ENCODE assay signal across 22 cellular contexts in the genomic region with DNA sequence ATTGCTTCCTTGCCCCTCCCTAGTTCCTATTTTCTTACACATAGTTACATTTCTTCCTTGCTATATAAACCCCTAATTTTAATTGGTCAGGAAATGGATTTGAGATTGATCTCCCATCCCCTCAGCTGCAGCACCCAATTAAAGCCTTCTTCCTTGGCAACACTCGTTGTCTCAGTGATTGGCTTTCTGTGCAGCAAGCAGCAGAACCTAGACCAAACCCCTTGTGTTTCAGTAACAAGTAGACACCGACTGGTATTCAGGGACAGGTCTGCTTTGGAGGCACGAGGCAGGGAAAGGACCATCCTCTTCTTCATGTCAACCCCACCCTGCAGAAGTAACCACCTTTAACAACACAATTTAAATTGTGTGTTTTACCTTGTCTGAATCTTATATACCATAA.
A peak's percentile ranks its signal among the peaks of the same experiment; 100 is the strongest.
DNase-seq lines count a peak whose midpoint lies in the region; ATAC-seq, FAIRE-seq and TF ChIP-seq lines count a peak whose summit lies in the region.
"Had no signal": no experiment of that assay in that cellular context is flagged by ENCODE, and none has a peak within 500 bp of the region (broad histone marks: within the 10 kb centered on the region; RNA-seq: fewer than 3 reads in every experiment).

No MANE protein-coding gene starts in this region.

- CTCF ChIA-PET in HepG2 (lab: Yijun Ruan, JAX; ENCODE audit: low intra/inter-chr PET ratio, low total read pairs) = no interaction called here

- ATAC-seq in HepG2 = no peak
- no peak for ATAC-seq in right lobe of liver
- ATAC-seq: A549; CD8-positive, alpha-beta T cell had no signal

- H3K4me1 ChIP-seq in HepG2 (ENCODE audit: insufficient read depth, low read length) (no peaks in the 10 kb centered on the region), right lobe of liver (no peaks in the 10 kb centered on the region), esophagus muscularis mucosa (no peaks in the 10 kb centered on the region), osteoblast (ENCODE audit: insufficient read depth, low read length) (peaks cover 4% of the 10 kb centered on the region)
- H3K4me1 ChIP-seq: BLaER1 treated with 17β-estradiol and CSF1 and Interleukin-3, amounts not matched to agents 10 nM and 100 nM; Caco-2 had no signal

- H3K79me2 ChIP-seq in HepG2 (ENCODE audit: insufficient read depth, low read length) (no peaks in the 10 kb centered on the region), osteoblast (ENCODE audit: insufficient read depth, low read length) (no peaks in the 10 kb centered on the region)

- H3K36me3 ChIP-seq in HepG2 (replicated peaks in 1 of 2; ENCODE audit: control insufficient read depth in 1 of 2, insufficient read depth in 2 of 2, low read length in 2 of 2) (no peaks in the 10 kb centered on the region), right lobe of liver (no peaks in the 10 kb centered on the region), esophagus muscularis mucosa (no peaks in the 10 kb centered on the region), osteoblast (ENCODE audit: insufficient read depth, low read length) (no peaks in the 10 kb centered on the region)
- H3K36me3 ChIP-seq: BLaER1 treated with 17β-estradiol and CSF1 and Interleukin-3, amounts not matched to agents 10 nM and 100 nM had no signal

- FAIRE-seq in HepG2 (lab: Jason Lieb, UNC) (no peak), HTR-8/SVneo (lab: Jason Lieb, UNC) (peak; percentile 13)
- FAIRE-seq: A549, D721Med, G401.6, GM12891, GM19239 had no signal

- H2AFZ ChIP-seq in HepG2 (ENCODE audit: low read length) (no peak overlapping the region), osteoblast (ENCODE audit: low read length) (no peak overlapping the region)

- WGBS in HepG2 (ENCODE audit: low lambda C conversion rate) = 0% methylated on average over 3 of the region's 3 CpGs
- 47% methylated on average over 3 of the region's 3 CpGs for WGBS in right lobe of liver (ENCODE audit: insufficient coverage, low coverage, low lambda C conversion rate, missing lambda C conversion rate)
- WGBS in esophagus muscularis mucosa = 86% methylated on average over 3 of the region's 3 CpGs

- H3K4me3 ChIP-seq in HepG2 (replicated peaks in 1 of 3; ENCODE audit: insufficient read depth in 1 of 3, low read depth in 2 of 3, low read length in 3 of 3) (no peak overlapping the region), right lobe of liver (no peak overlapping the region), esophagus muscularis mucosa (no peak overlapping the region), osteoblast (ENCODE audit: insufficient read depth, low read length) (no peak overlapping the region)
- H3K4me3 ChIP-seq: A549; BLaER1 treated with 17β-estradiol and CSF1 and Interleukin-3, amounts not matched to agents 10 nM and 100 nM had no signal

- H3K9me3 ChIP-seq in HepG2 (ENCODE audit: low read length) (peaks cover 32% of the 10 kb centered on the region), right lobe of liver (no peaks in the 10 kb centered on the region), esophagus muscularis mucosa (peaks cover 0 to 9% (median 7%) of the 10 kb centered on the region in 4 donors), osteoblast (ENCODE audit: low read depth, low read length) (peaks cover 3% of the 10 kb centered on the region)

- TF ChIP-seq CTCF in HepG2 (CRISPR knock-in tag; IDR thresholded peaks at IDR 0.05) (no peak), right lobe of liver (IDR thresholded peaks at IDR 0.05) (no peak), esophagus muscularis mucosa (IDR thresholded peaks at IDR 0.05) (no peak), osteoblast (IDR thresholded peaks at IDR 0.05; ENCODE audit: extremely low read depth, low read depth, low read length) (no peak)

- H3K27ac ChIP-seq in HepG2 (ENCODE audit: extremely low read length, insufficient read depth, low read length) = no peak overlapping the region
- no peak overlapping the region for H3K27ac ChIP-seq in right lobe of liver
- no peak overlapping the region for H3K27ac ChIP-seq in esophagus muscularis mucosa (replicated peaks in 1 of 4)
- H3K27ac ChIP-seq in osteoblast (ENCODE audit: low read depth, low read length) = no peak overlapping the region
- H3K27ac ChIP-seq: 22Rv1; A549; BLaER1 treated with 17β-estradiol and CSF1 and Interleukin-3, amounts not matched to agents 10 nM and 100 nM; C4-2B had no signal

- no TSS peak for BruUV-seq in HepG2 (replicated peaks; lab: Mats Ljungman, UMichigan)

- in situ Hi-C loops in HepG2 (cut with HindIII; ENCODE audit: extremely low pct_ligation_motif_present, low pct_unique_long_range_greater_than_20kb) = no loop called here

- no peaks in the 10 kb centered on the region; a peak in 2 of 5 replicates for H3K27me3 ChIP-seq in HepG2 (ENCODE audit: control insufficient read depth in 1 of 2, insufficient read depth in 2 of 2, low read length in 2 of 2)
- no peaks in the 10 kb centered on the region for H3K27me3 ChIP-seq in right lobe of liver
- H3K27me3 ChIP-seq in esophagus muscularis mucosa = no peaks in the 10 kb centered on the region
- peaks cover 4% of the 10 kb centered on the region for H3K27me3 ChIP-seq in osteoblast (ENCODE audit: insufficient read depth, low read length)
- H3K27me3 ChIP-seq: BLaER1 treated with 17β-estradiol and CSF1 and Interleukin-3, amounts not matched to agents 10 nM and 100 nM had no signal

- POLR2A ChIA-PET in HepG2 (lab: Yijun Ruan, JAX) = no interaction called here

- DNase-seq in HepG2 (ENCODE audit: low spot score) (no peak), right lobe of liver (no peak), HTR-8/SVneo (ENCODE audit: insufficient read length, low spot score) (no peak), esophagus muscularis mucosa (ENCODE audit: extremely low spot score) (peak; percentile 17), osteoblast (ENCODE audit: insufficient read length, low spot score, missing footprints) (no peak), NCI-H1417 (lab: John Stamatoyannopoulos, UW) (no peak)
- no peak for DNase-seq in stimulated activated CD4-positive, alpha-beta T cell treated with anti-CD3 and anti-CD28 coated beads, Interleukin-12 subunit alpha, Interleukin-12 subunit beta, amount 100 ng/mL, for 4 hours
- DNase-seq: AML-193; Caco-2; Calu3; CD4-positive, alpha-beta T cell; CD8-positive, alpha-beta T cell; DMS79 treated with DMSO at 0.1 percent for 48 hours; GF-D8 had no signal

- no peak overlapping the region for H3K9ac ChIP-seq in HepG2 (ENCODE audit: insufficient read depth, low read depth, low read length)
- H3K9ac ChIP-seq: BLaER1 treated with 17β-estradiol and CSF1 and Interleukin-3, amounts not matched to agents 10 nM and 100 nM had no signal

- H4K20me1 ChIP-seq in HepG2 (ENCODE audit: insufficient read depth, low read length) = no peaks in the 10 kb centered on the region
- H4K20me1 ChIP-seq in osteoblast (ENCODE audit: insufficient read depth, low read length) = no peaks in the 10 kb centered on the region
- H4K20me1 ChIP-seq: BLaER1 treated with 17β-estradiol and CSF1 and Interleukin-3, amounts not matched to agents 10 nM and 100 nM had no signal

- TF ChIP-seq POLR2A in HepG2 (IDR thresholded peaks at IDR 0.05; ENCODE audit: insufficient read depth in 1 of 2, low read depth in 2 of 2, low read length in 2 of 2) (no peak), right lobe of liver (IDR thresholded peaks at IDR 0.05) (no peak), esophagus muscularis mucosa (IDR thresholded peaks at IDR 0.05; ENCODE audit: low read depth) (no peak)

- TF ChIP-seq EP300 in HepG2 (IDR thresholded peaks at IDR 0.05; ENCODE audit: low read depth in 2 of 2, low read length in 2 of 2) (no peak), HepG2 (CRISPR knock-in tag; IDR thresholded peaks at IDR 0.05; ENCODE audit: borderline replicate concordance) (no peak), esophagus muscularis mucosa (IDR thresholded peaks at IDR 0.05) (no peak)

- no peak overlapping the region for H3K4me2 ChIP-seq in HepG2 (ENCODE audit: low read depth, low read length)
- no peak overlapping the region for H3K4me2 ChIP-seq in osteoblast (ENCODE audit: insufficient read depth, low read length)
- H3K4me2 ChIP-seq: A549; BLaER1 treated with 17β-estradiol and CSF1 and Interleukin-3, amounts not matched to agents 10 nM and 100 nM had no signal

- TF ChIP-seq RAD21 in HepG2 (CRISPR knock-in tag; IDR thresholded peaks at IDR 0.05) = no peak

- intact Hi-C loops in HepG2 (cut with micrococcal nuclease; ENCODE audit: unreplicated experiment) (no loop called here), right lobe of liver (cut with DNase I) (no loop called here), esophagus muscularis mucosa (cut with DNase I) (no loop called here)

TF ChIP-seq in HepG2, 621 proteins besides CTCF, POLR2A, EP300 and RAD21:
- peak; percentile 72; the same call in 1 of the 2 replicates for TF ChIP-seq ZNF124 (CRISPR knock-in tag; IDR thresholded peaks at IDR 0.05)
- TF ChIP-seq, protein P1, sequence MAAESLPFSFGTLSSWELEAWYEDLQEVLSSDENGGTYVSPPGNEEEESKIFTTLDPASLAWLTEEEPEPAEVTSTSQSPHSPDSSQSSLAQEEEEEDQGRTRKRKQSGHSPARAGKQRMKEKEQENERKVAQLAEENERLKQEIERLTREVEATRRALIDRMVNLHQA (CRISPR knock-in tag; IDR thresholded peaks at IDR 0.05) = no peak
- no peak for TF ChIP-seq ZNF232 (CRISPR knock-in tag; IDR thresholded peaks at IDR 0.05; ENCODE audit: borderline replicate concordance)
- no peak for TF ChIP-seq ONECUT2 (CRISPR knock-in tag; IDR thresholded peaks at IDR 0.05)
